Comparison of ENCODE assay signal across 9 cellular contexts in the genomic region with DNA sequence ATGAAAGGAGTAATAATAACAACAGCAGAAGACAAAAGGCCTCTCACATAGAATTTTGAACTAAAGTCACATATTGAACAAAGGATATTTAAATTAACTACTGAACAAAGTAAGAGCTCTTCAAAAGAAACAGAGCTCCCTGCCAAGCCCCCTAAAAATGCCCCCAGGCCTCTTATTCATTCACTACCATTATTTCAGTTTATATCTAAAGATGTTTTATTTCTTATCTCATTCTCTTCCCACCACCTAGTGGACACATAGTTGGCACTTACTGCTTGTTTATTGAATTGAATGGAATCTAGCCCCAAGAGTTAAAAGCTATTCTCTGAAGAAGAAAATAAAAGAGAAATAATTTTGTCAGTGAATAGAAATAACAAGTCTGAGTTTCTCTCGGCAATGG. TPM values are rescaled to one million over a fixed set of nuclear protein-coding genes. Genes with fewer than 3 reads are reported as not detected.
A peak's percentile ranks its signal among the peaks of the same experiment; 100 is the strongest.
DNase-seq lines count a peak whose midpoint lies in the region; ATAC-seq and TF ChIP-seq lines count a peak whose summit lies in the region.
"Had no signal": no experiment of that assay in that cellular context is flagged by ENCODE, and none has a peak within 500 bp of the region (broad histone marks: within the 10 kb centered on the region; RNA-seq: fewer than 3 reads in every experiment).

No MANE protein-coding gene starts in this region.

- peak overlapping the region; percentile 34 for H3K27ac Mint-ChIP-seq in activated T-cell treated with anti-CD3 and anti-CD28 coated beads, Interleukin-2, amount 50 U/mL, for 72 hours

- no peak for TF ChIP-seq EP300 in gastroesophageal sphincter (IDR thresholded peaks at IDR 0.05)

- peaks cover 37% of the 10 kb centered on the region for H3K4me1 Mint-ChIP-seq in activated T-cell treated with anti-CD3 and anti-CD28 coated beads, Interleukin-2, amount 50 U/mL, for 72 hours (ENCODE audit: low read depth)
- peaks cover 41% of the 10 kb centered on the region for H3K4me1 Mint-ChIP-seq in activated T-cell treated with anti-CD3 and anti-CD28 coated beads, Interleukin-2, amount 50 U/mL, for 4 hours (ENCODE audit: low read depth)

- intact Hi-C loops in tibial artery (cut with DNase I; ENCODE audit: low total_unique reads) = no loop called here

- H3K27ac ChIP-seq in RWPE2 (ENCODE audit: poor library complexity, severe bottlenecking) = no peak overlapping the region
- peak overlapping the region; percentile 27 to 80 (median 40) for H3K27ac ChIP-seq in gastroesophageal sphincter
- H3K27ac ChIP-seq in tibial artery = peak overlapping the region; percentile 48 to 81

- 0 to 8% methylated on average over 1 of the region's 1 CpG for WGBS in gastroesophageal sphincter (ENCODE audit: low coverage in 1 of 2), 2 donors

- H3K36me3 ChIP-seq in RWPE2 (ENCODE audit: low read depth) = peaks cover 18% of the 10 kb centered on the region; the same call in 1 of the 2 replicates
- H3K36me3 ChIP-seq in gastroesophageal sphincter = peaks cover 0 to 5% of the 10 kb centered on the region in 2 donors
- peaks cover 0 to 10% (median 6%) of the 10 kb centered on the region in 3 donors for H3K36me3 ChIP-seq in tibial artery

- no peak for TF ChIP-seq POLR2A in gastroesophageal sphincter (IDR thresholded peaks at IDR 0.05)

- H3K27me3 Mint-ChIP-seq in activated T-cell treated with anti-CD3 and anti-CD28 coated beads, Interleukin-2, amount 50 U/mL, for 72 hours (ENCODE audit: low read depth) = no peaks in the 10 kb centered on the region
- H3K27me3 Mint-ChIP-seq in activated T-cell treated with anti-CD3 and anti-CD28 coated beads, Interleukin-2, amount 50 U/mL, for 4 hours (ENCODE audit: low read depth) = no peaks in the 10 kb centered on the region

- peaks cover 0 to 1% of the 10 kb centered on the region in 2 donors for H3K36me3 Mint-ChIP-seq in activated T-cell treated with anti-CD3 and anti-CD28 coated beads, Interleukin-2, amount 50 U/mL, for 72 hours (ENCODE audit: insufficient read depth in 2 of 2)
- peaks cover 2% of the 10 kb centered on the region for H3K36me3 Mint-ChIP-seq in activated T-cell treated with anti-CD3 and anti-CD28 coated beads, Interleukin-2, amount 50 U/mL, for 4 hours (ENCODE audit: insufficient read depth)

- no peaks in the 10 kb centered on the region for H3K4me1 ChIP-seq in RWPE2 (ENCODE audit: insufficient read depth, poor library complexity, severe bottlenecking)
- peaks cover 23 to 98% (median 27%) of the 10 kb centered on the region in 3 donors for H3K4me1 ChIP-seq in gastroesophageal sphincter
- H3K4me1 ChIP-seq in tibial artery = peaks cover 0 to 94% (median 46%) of the 10 kb centered on the region in 4 donors

- no peak overlapping the region for H3K4me3 ChIP-seq in RWPE2 (ENCODE audit: severe bottlenecking)
- no peak overlapping the region for H3K4me3 ChIP-seq in gastroesophageal sphincter
- no peak overlapping the region for H3K4me3 ChIP-seq in tibial artery

- TF ChIP-seq CTCF in RWPE2 (IDR thresholded peaks at IDR 0.05; ENCODE audit: poor library complexity, severe bottlenecking) (peak; percentile 49), gastroesophageal sphincter (IDR thresholded peaks at IDR 0.05) (peak in 2 of 4 experiments; percentile 16 to 27), tibial artery (IDR thresholded peaks at IDR 0.05) (peak in 1 of 2 experiments; percentile 15)

- H3K4me3 Mint-ChIP-seq in activated T-cell treated with anti-CD3 and anti-CD28 coated beads, Interleukin-2, amount 50 U/mL, for 72 hours = no peak overlapping the region
- no peak overlapping the region for H3K4me3 Mint-ChIP-seq in activated T-cell treated with anti-CD3 and anti-CD28 coated beads, Interleukin-2, amount 50 U/mL, for 4 hours

- H3K9me3 Mint-ChIP-seq in activated T-cell treated with anti-CD3 and anti-CD28 coated beads, Interleukin-2, amount 50 U/mL, for 72 hours = no peaks in the 10 kb centered on the region
- H3K9me3 Mint-ChIP-seq in activated T-cell treated with anti-CD3 and anti-CD28 coated beads, Interleukin-2, amount 50 U/mL, for 4 hours = no peaks in the 10 kb centered on the region

- H3K9me3 ChIP-seq in RWPE2 (ENCODE audit: severe bottlenecking) (no peaks in the 10 kb centered on the region), gastroesophageal sphincter (no peaks in the 10 kb centered on the region), tibial artery (no peaks in the 10 kb centered on the region)

- H3K27me3 ChIP-seq in RWPE2 (ENCODE audit: insufficient read depth, poor library complexity, severe bottlenecking) (no peaks in the 10 kb centered on the region), gastroesophageal sphincter (no peaks in the 10 kb centered on the region), tibial artery (no peaks in the 10 kb centered on the region)

- DNase-seq in activated T-cell treated with anti-CD3 and anti-CD28 coated beads, Interleukin-2, amount 50 U/mL, for 72 hours = no peak
- no peak for DNase-seq in activated T-cell treated with anti-CD3 and anti-CD28 coated beads, Interleukin-2, amount 50 U/mL, for 4 hours
- no peak for DNase-seq in RWPE2 (ENCODE audit: low spot score)
- DNase-seq in tibial artery = no peak
- DNase-seq in NCI-H187 treated with DMSO at 0.1 percent for 48 hours (lab: John Stamatoyannopoulos, UW) = no peak
- DNase-seq in NCI-H2171 (lab: John Stamatoyannopoulos, UW) = no peak
- DNase-seq: activated T-cell treated with anti-CD3 and anti-CD28 coated beads for 4 hours had no signal

- ATAC-seq in activated T-cell treated with anti-CD3 and anti-CD28 coated beads, Interleukin-2, amount 50 U/mL, for 72 hours (replicated peaks in 1 of 2) = no peak
- no peak for ATAC-seq in activated T-cell treated with anti-CD3 and anti-CD28 coated beads, Interleukin-2, amount 50 U/mL, for 4 hours
- ATAC-seq in RWPE2 (ENCODE audit: low read depth) (no peak), gastroesophageal sphincter (no peak), HG02970 (IDR thresholded peaks at IDR 0.05; ENCODE audit: low FRiP score, unreplicated experiment) (no peak)

RNA-seq across cellular contexts. Expression of a gene that starts 37.4 kb away (rescaled TPM):
- total RNA-seq in activated T-cell treated with anti-CD3 and anti-CD28 coated beads, Interleukin-2, amount 50 U/mL, for 72 hours = 10 to 100 TPM; 12.2 to 19.2 TPM
- 10 to 100 TPM; 12.4 to 16.3 (median 14.7) TPM for total RNA-seq in activated T-cell treated with anti-CD3 and anti-CD28 coated beads, Interleukin-2, amount 50 U/mL, for 4 hours
- total RNA-seq in gastroesophageal sphincter = 100 to 1,000 TPM; 433 to 615 (median 440) TPM

Comparison
In these comparisons a context has a peak if more than half of its experiments do, and no peak if none do; other contexts are left out.
1. RNA of a gene that starts 37.4 kb away (total RNA-seq): 433 to 615 TPM in gastroesophageal sphincter; 12.2 to 19.2 TPM in activated T-cell treated with anti-CD3 and anti-CD28 coated beads, Interleukin-2, amount 50 U/mL, for 72 hours and 12.4 to 16.3 TPM in activated T-cell treated with anti-CD3 and anti-CD28 coated beads, Interleukin-2, amount 50 U/mL, for 4 hours; every median in the first group is over 10 times any median in the second.